In the genomic region with DNA sequence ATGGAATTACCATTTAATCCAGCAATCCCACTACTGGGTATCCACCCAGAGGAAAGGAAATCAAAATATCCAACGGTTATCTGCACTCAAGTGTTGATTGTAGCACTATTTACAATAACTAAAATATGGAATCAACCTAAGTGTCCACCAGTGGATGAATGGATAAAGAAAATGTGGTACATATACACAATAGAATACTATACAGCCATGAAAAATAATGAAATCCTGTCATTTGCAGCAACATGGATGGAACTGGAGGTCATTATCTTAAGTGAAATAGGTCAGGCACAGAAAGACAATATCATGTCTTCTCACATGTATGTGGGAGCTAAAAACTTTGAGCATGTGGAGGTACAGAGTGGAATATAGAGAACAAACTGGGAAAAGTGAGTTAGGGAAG, we compare ENCODE assay signal across 8 cellular contexts.
"Had no signal": no experiment of that assay in that cellular context is flagged by ENCODE, and none has a peak within 500 bp of the region (broad histone marks: within the 10 kb centered on the region; RNA-seq: fewer than 3 reads in every experiment).

No MANE protein-coding gene starts in this region.

- H3K4me3 ChIP-seq: GM12878 had no signal

- DNase-seq: GDM1, GF-D8 had no signal

- FAIRE-seq: G401.6, GM12878, GM12891, GM12892, GM18507, GM19239 had no signal

- ATAC-seq: GM12878 had no signal
